8 cellular contexts compared by ENCODE assay signal in the genomic region with DNA sequence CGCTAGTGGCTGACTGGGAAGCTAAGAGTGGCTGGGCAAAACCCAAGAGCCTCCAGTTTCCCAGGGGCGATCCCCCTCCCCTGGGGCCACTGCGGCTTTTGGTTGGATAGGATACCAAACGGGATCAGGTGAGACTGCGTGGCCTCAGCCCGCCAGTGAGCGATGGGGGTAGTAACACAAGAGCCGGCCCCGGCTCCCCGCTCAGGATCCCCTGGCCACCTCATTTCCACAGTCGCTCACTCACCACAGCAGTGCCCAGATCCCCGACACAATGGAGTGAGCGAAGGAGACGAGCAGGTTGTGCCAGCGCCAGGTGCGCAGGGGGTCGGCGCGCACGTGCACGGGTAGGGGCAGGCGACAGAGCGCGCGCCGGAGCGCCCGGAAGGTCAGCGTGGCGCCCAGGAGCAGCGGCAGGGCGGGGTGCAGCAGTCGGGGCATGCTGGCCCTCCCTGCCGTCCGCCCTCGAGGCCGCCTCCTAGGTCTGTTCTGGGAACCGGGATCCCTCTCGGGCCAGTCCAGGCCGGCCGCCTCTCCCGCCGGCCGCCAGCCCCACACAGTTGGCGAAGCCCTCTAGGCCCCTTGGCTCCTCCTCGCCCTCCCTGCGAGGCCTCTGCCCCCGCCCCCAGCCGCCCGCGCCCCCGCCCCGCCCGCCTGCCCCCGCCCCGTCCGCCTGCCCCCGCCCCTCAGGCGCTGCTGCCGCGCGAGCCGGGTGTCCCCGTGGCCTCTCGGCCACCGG. TPM values are rescaled to one million over a fixed set of nuclear protein-coding genes. Genes with fewer than 3 reads are reported as not detected.
DNase-seq lines count a peak whose midpoint lies in the region; ATAC-seq and TF ChIP-seq lines count a peak whose summit lies in the region.

TLCD1 (minus strand) TSS at position 574 of the 736 bp plus-strand sequence; CDS start at position 438, 136 bp downstream.

- H3K4me2 ChIP-seq in HCT116 (ENCODE audit: low read length), result peak within 1 kb of the TSS; percentile 99

- H3K9me2 ChIP-seq in HCT116 (ENCODE audit: insufficient read depth), result no peaks in the 10 kb centered on the region

- ATAC-seq in HCT116, result peak; percentile 50
- ATAC-seq in lower lobe of right lung, result peak; percentile 58 to 71
- ATAC-seq in HG03108 (IDR thresholded peaks at IDR 0.05; ENCODE audit: unreplicated experiment), result no peak

- TF ChIP-seq POLR2A in HCT116 (IDR thresholded peaks at IDR 0.05; ENCODE audit: borderline replicate concordance, extremely low read depth, insufficient read depth, insufficient read length), result peak; percentile 84

- BruUV-seq in HCT116 (replicated peaks; lab: Mats Ljungman, UMichigan), result no TSS peak

- peaks cover 42 to 83% of the 10 kb centered on the region in 2 experiments for H3K4me1 ChIP-seq in HCT116 (ENCODE audit: control insufficient read depth in 1 of 2, insufficient read depth in 2 of 2, low read length in 2 of 2)
- peaks cover 73% of the 10 kb centered on the region for H3K4me1 ChIP-seq in lower lobe of right lung

- H3K79me2 ChIP-seq in HCT116 (ENCODE audit: insufficient read depth, low read length), result peaks cover 39% of the 10 kb centered on the region

- H2AFZ ChIP-seq in HCT116 (ENCODE audit: low read depth, low read length, poor library complexity, severe bottlenecking), result no peak within 1 kb of the TSS

- TF ChIP-seq CTCF in HCT116 (IDR thresholded peaks at IDR 0.05 in 2 of 3, conservative IDR thresholded peaks at IDR 0.05 in 1 of 3; ENCODE audit: borderline replicate concordance in 1 of 3, insufficient read depth in 1 of 3, low read depth in 2 of 3, low read length in 2 of 3) (no peak), lower lobe of right lung (IDR thresholded peaks at IDR 0.05) (no peak)

- H3K9ac ChIP-seq in HCT116 (ENCODE audit: low read length), result peak within 1 kb of the TSS; percentile 90

- no peaks in the 10 kb centered on the region for H3K9me3 ChIP-seq in HCT116 (ENCODE audit: control insufficient read depth in 1 of 2, insufficient read depth in 1 of 2, low read depth in 1 of 2, low read length in 2 of 2)
- H3K9me3 ChIP-seq in lower lobe of right lung, result no peaks in the 10 kb centered on the region

- no peak for TF ChIP-seq RAD21 in HCT116 (IDR thresholded peaks at IDR 0.05; ENCODE audit: low read depth)

- DNase-seq in DMS 273 (lab: John Stamatoyannopoulos, UW; ENCODE audit: unreplicated experiment) (peak; percentile 97), HCT116 (ENCODE audit: low read depth, low spot score) (no peak), NCI-H226 (peak; percentile 87), dermis blood vessel endothelial cell (peak; percentile 63), lower lobe of right lung (peak; percentile 84)
- peak; percentile 54 to 58 for DNase-seq in activated CD4-positive, alpha-beta T cell treated with anti-CD3 and anti-CD28 coated beads for 24 hours (ENCODE audit: low read depth in 2 of 2)
- DNase-seq in stimulated activated naive CD4-positive, alpha-beta T cell (lab: John Stamatoyannopoulos, UW), result peak; percentile 37 to 66 (median 47)

- intact Hi-C loops in HCT116 (cut with micrococcal nuclease), result loop anchor here (2.0 to 5.0 kb wide), 4 partner anchors 123 to 386 kb away; partner anchors contain the start of gene DHRS13
- intact Hi-C loops in lower lobe of right lung (cut with DNase I), result no loop called here

- RAD21 ChIA-PET in HCT116 (lab: Charles Lee; ENCODE audit: low non-redundant PET in 1 of 2, low total read pairs in 2 of 2, uncharacterized antibody in 2 of 2, unreplicated experiment in 2 of 2), result interaction anchor here (0.8 to 3.3 kb wide), 14 partner anchors 17 to 392 kb away, joined by 3 to 28 read pairs (median 6); partner anchors contain the start of genes PHF12 (in 2 of the 2) and DHRS13 (in 1 of the 2)

- H4K20me1 ChIP-seq in HCT116 (ENCODE audit: insufficient read depth), result peaks cover 15% of the 10 kb centered on the region; the same call in 1 of the 2 replicates

- POLR2A ChIA-PET in HCT116 (lab: Charles Lee), result interaction anchor here (0.9 to 5.4 kb wide), 13 partner anchors 15 to 228 kb away, joined by 3 to 149 read pairs (median 4); partner anchors contain the start of genes PHF12, PROCA1 and TRAF4

- H3K4me3 ChIP-seq in HCT116 (replicated peaks in 1 of 2; ENCODE audit: low read depth in 1 of 2, low read length in 2 of 2) (peak within 1 kb of the TSS; percentile 59 to 71), lower lobe of right lung (peak within 1 kb of the TSS; percentile 85)

- H3K36me3 ChIP-seq in HCT116 (ENCODE audit: control insufficient read depth in 1 of 2, insufficient read depth in 2 of 2, low read length in 2 of 2) (peaks cover 20 to 36% of the 10 kb centered on the region in 2 experiments; a peak in 3 of 4 replicates), lower lobe of right lung (peaks cover 39% of the 10 kb centered on the region)

- CTCF ChIA-PET in HCT116 (lab: Charles Lee), result interaction anchor here (0.9 to 5.2 kb wide), 14 partner anchors 22 to 390 kb away, joined by 3 to 207 read pairs (median 16); partner anchors contain the start of genes PHF12 and TRAF4

- H3K27ac ChIP-seq in HCT116 (ENCODE audit: low read depth, low read length) (peak within 1 kb of the TSS; percentile 89), lower lobe of right lung (peak within 1 kb of the TSS; percentile 96)

- H3K27me3 ChIP-seq in HCT116 (ENCODE audit: insufficient read depth, low read length), result no peaks in the 10 kb centered on the region
- no peaks in the 10 kb centered on the region for H3K27me3 ChIP-seq in lower lobe of right lung (ENCODE audit: low read depth)

TF ChIP-seq in HCT116, 20 proteins besides CTCF, POLR2A, EP300 and RAD21 (continues in another document):
- TF ChIP-seq MAX (IDR thresholded peaks at IDR 0.05), result peak; percentile 94
- TF ChIP-seq REST (IDR thresholded peaks at IDR 0.05; ENCODE audit: low read depth), result no peak
- no peak for TF ChIP-seq ELF1 (IDR thresholded peaks at IDR 0.05; ENCODE audit: borderline replicate concordance, low read depth)
- TF ChIP-seq JUND (IDR thresholded peaks at IDR 0.05), result no peak
- TF ChIP-seq TCF7L2 (IDR thresholded peaks at IDR 0.05; ENCODE audit: borderline replicate concordance, extremely low read depth, insufficient read depth, insufficient read length), result no peak
- no peak for TF ChIP-seq FOSL1 (IDR thresholded peaks at IDR 0.05; ENCODE audit: low read depth)
- no peak for TF ChIP-seq CBX3 (IDR thresholded peaks at IDR 0.05; ENCODE audit: low read depth)
- TF ChIP-seq POLR2AphosphoS5 (IDR thresholded peaks at IDR 0.05; ENCODE audit: low read depth, low read length), result peak; percentile 64
- TF ChIP-seq ZNF274 (IDR thresholded peaks at IDR 0.05; ENCODE audit: low read depth, low read length), result no peak
- no peak; the same call in 1 of the 2 replicates for TF ChIP-seq SIN3A (IDR thresholded peaks at IDR 0.05; ENCODE audit: low read depth)
- peak; percentile 63; the same call in 1 of the 2 replicates for TF ChIP-seq ZFX (IDR thresholded peaks at IDR 0.05)
- no peak; the same call in 1 of the 2 replicates for TF ChIP-seq SP1 (IDR thresholded peaks at IDR 0.05; ENCODE audit: low read depth)
- TF ChIP-seq EZH2 (IDR thresholded peaks at IDR 0.05), result no peak
- TF ChIP-seq EGR1 (IDR thresholded peaks at IDR 0.05; ENCODE audit: low read depth), result no peak
- no peak for TF ChIP-seq SRF (IDR thresholded peaks at IDR 0.05; ENCODE audit: low read depth)
- TF ChIP-seq, protein P1, sequence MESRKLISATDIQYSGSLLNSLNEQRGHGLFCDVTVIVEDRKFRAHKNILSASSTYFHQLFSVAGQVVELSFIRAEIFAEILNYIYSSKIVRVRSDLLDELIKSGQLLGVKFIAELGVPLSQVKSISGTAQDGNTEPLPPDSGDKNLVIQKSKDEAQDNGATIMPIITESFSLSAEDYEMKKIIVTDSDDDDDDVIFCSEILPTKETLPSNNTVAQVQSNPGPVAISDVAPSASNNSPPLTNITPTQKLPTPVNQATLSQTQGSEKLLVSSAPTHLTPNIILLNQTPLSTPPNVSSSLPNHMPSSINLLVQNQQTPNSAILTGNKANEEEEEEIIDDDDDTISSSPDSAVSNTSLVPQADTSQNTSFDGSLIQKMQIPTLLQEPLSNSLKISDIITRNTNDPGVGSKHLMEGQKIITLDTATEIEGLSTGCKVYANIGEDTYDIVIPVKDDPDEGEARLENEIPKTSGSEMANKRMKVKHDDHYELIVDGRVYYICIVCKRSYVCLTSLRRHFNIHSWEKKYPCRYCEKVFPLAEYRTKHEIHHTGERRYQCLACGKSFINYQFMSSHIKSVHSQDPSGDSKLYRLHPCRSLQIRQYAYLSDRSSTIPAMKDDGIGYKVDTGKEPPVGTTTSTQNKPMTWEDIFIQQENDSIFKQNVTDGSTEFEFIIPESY (IDR thresholded peaks at IDR 0.05; ENCODE audit: extremely low read depth, insufficient replicate concordance, low read length), result peak; percentile 59

RNA-seq across cellular contexts. Expression of gene TLCD1, which starts in this region (rescaled TPM):
- total RNA-seq in HCT116 (2021; ENCODE audit: unreplicated experiment), result 28.3 TPM
- 29.5 and 30.0 TPM in 2 replicates for polyA plus RNA-seq in HCT116 (2012)
- total RNA-seq in dermis blood vessel endothelial cell, result 0.85 and 0.93 TPM in 2 replicates
- 19.8 TPM for total RNA-seq in lower lobe of right lung

Comparison
In these comparisons a context has a peak if more than half of its experiments do, and no peak if none do; other contexts are left out.
1. RNA of gene TLCD1 (total RNA-seq): 28.3 TPM in HCT116 (single experiment) and 19.8 TPM in lower lobe of right lung (single experiment); 0.85 to 0.93 TPM in dermis blood vessel endothelial cell; every median in the first group is over 10 times any median in the second.
2. Peak in DNase-seq in dermis blood vessel endothelial cell; RNA of the gene not detected or under 1 TPM.